Comparison of ENCODE assay signal across 18 cellular contexts in genomic region chr3:170421758-170422157, GRCh38. TPM values are rescaled to one million over a fixed set of nuclear protein-coding genes. Genes with fewer than 3 reads are reported as not detected.
DNase-seq lines count a peak whose midpoint lies in the region; ATAC-seq, FAIRE-seq and TF ChIP-seq lines count a peak whose summit lies in the region.
"Had no signal": no experiment of that assay in that cellular context is flagged by ENCODE, and none has a peak within 500 bp of the region (broad histone marks: within the 10 kb centered on the region; RNA-seq: fewer than 3 reads in every experiment).

No MANE protein-coding gene starts in this region.

- H3K27ac ChIP-seq in left ventricle myocardium inferior (replicated peaks) (peak overlapping the region; percentile 70), endothelial cell of umbilical vein (ENCODE audit: insufficient read depth, low read depth, low read length) (peak overlapping the region; percentile 46), muscle layer of duodenum (ENCODE audit: low read length) (peak overlapping the region; percentile 60), upper lobe of left lung (peak overlapping the region in 3 of 4 donors; percentile 78 to 87 (median 83))
- H3K27ac ChIP-seq: A549 had no signal

- no peak for FAIRE-seq in endothelial cell of umbilical vein (lab: Jason Lieb, UNC)
- FAIRE-seq: A549, islet of Langerhans, urothelium cell line had no signal

- no peak for TF ChIP-seq POLR2A in endothelial cell of umbilical vein (IDR thresholded peaks at IDR 0.05; ENCODE audit: low read depth, low read length)
- no peak for TF ChIP-seq POLR2A in upper lobe of left lung (IDR thresholded peaks at IDR 0.05)

- H3K9ac ChIP-seq in endothelial cell of umbilical vein (replicated peaks; ENCODE audit: extremely low read depth, insufficient read depth, low read length): peak overlapping the region; percentile 89

- H3K9me1 ChIP-seq in endothelial cell of umbilical vein (replicated peaks; ENCODE audit: control insufficient read depth, extremely low read depth, insufficient read depth, low read length): no peaks in the 10 kb centered on the region

- intact Hi-C loops in left ventricle myocardium inferior (cut with micrococcal nuclease) (no loop called here), cardiac septum (cut with DNase I) (no loop called here), endothelial cell of umbilical vein (cut with micrococcal nuclease) (loop anchor here (1.0 kb wide), 2 partner anchors 107 to 330 kb away; no protein-coding TSS in a partner anchor)

- no peak for DNase-seq in left ventricle myocardium inferior
- DNase-seq in cardiac septum (ENCODE audit: low spot score): no peak
- DNase-seq in endothelial cell of umbilical vein (ENCODE audit: low read depth, low spot score): no peak
- DNase-seq in upper lobe of left lung: no peak
- no peak for DNase-seq in dedifferentiated amniotic fluid mesenchymal stem cell (ENCODE audit: extremely low spot score)
- no peak for DNase-seq in NCI-H146 (lab: John Stamatoyannopoulos, UW)
- no peak for DNase-seq in hepatic stellate cell (ENCODE audit: low spot score)
- DNase-seq: activated B cell treated with CpG ODN at 0.5 μM for 24 hours; activated effector memory CD4-positive, alpha-beta T cell treated with anti-CD3 and anti-CD28 coated beads, Interleukin-2, amount 50 U/mL, for 16 hours; CD4-positive, alpha-beta memory T cell; MM.1S; NCI-H1930 had no signal

- BruUV-seq in endothelial cell of umbilical vein (replicated peaks; lab: Mats Ljungman, UMichigan): no TSS peak

- POLR2A ChIA-PET in endothelial cell of umbilical vein (lab: Charles Lee): interaction anchor here (0.6 kb wide), 1 partner anchor 870 kb away, joined by 3 read pairs; no protein-coding TSS in a partner anchor

- ATAC-seq in upper lobe of left lung (ENCODE audit: low FRiP score in 2 of 2): no peak
- ATAC-seq: A549, Right ventricle myocardium inferior had no signal

- WGBS in upper lobe of left lung, 2 donors: 60 to 85% methylated on average over 2 of the region's 2 CpGs

- no peaks in the 10 kb centered on the region for H3K9me3 ChIP-seq in left ventricle myocardium inferior (replicated peaks)
- H3K9me3 ChIP-seq in endothelial cell of umbilical vein (replicated peaks; ENCODE audit: control insufficient read depth, insufficient read depth, low read length): no peaks in the 10 kb centered on the region
- H3K9me3 ChIP-seq in muscle layer of duodenum (ENCODE audit: control insufficient read depth in 1 of 2, low read length in 2 of 2): no peaks in the 10 kb centered on the region
- H3K9me3 ChIP-seq in upper lobe of left lung: no peaks in the 10 kb centered on the region
- H3K9me3 ChIP-seq: A549 had no signal

- no peak for TF ChIP-seq EP300 in upper lobe of left lung (IDR thresholded peaks at IDR 0.05)

- H3K27me3 ChIP-seq in left ventricle myocardium inferior (ENCODE audit: low read depth) (peaks cover 34% of the 10 kb centered on the region), endothelial cell of umbilical vein (ENCODE audit: control insufficient read depth in 2 of 2, insufficient read depth in 2 of 2, low read length in 2 of 2) (no peaks in the 10 kb centered on the region), muscle layer of duodenum (ENCODE audit: low read depth, low read length) (peaks cover 9% of the 10 kb centered on the region), upper lobe of left lung (peaks cover 0 to 20% (median 14%) of the 10 kb centered on the region in 4 donors)

- H4K20me1 ChIP-seq in endothelial cell of umbilical vein (replicated peaks; ENCODE audit: control insufficient read depth, extremely low read depth, insufficient read depth, low read length): no peaks in the 10 kb centered on the region

- H3K4me3 ChIP-seq in left ventricle myocardium inferior (peak overlapping the region; percentile 70), endothelial cell of umbilical vein (replicated peaks in 1 of 3; ENCODE audit: insufficient read depth in 1 of 3, low read depth in 1 of 3, low read length in 3 of 3) (peak overlapping the region in 2 of 3 experiments; percentile 65 to 86), muscle layer of duodenum (ENCODE audit: low read depth in 1 of 2, low read length in 2 of 2) (peak overlapping the region in 1 of 2 donors; percentile 7), upper lobe of left lung (peak overlapping the region in 2 of 4 donors; percentile 31 to 54)
- H3K4me3 ChIP-seq: A549, skin epidermis had no signal

- CTCF ChIA-PET in endothelial cell of umbilical vein (lab: Charles Lee): interaction anchor here (1.0 to 1.7 kb wide), 3 partner anchors 132 to 390 kb away, joined by 3 to 17 read pairs (median 6); no protein-coding TSS in a partner anchor

- peak overlapping the region; percentile 72 for H3K4me2 ChIP-seq in endothelial cell of umbilical vein (ENCODE audit: insufficient read depth, low read length)
- H3K4me2 ChIP-seq: A549 had no signal

- dilution Hi-C loops in endothelial cell of umbilical vein (cut with MboI; ENCODE audit: extremely low pct_ligation_motif_present, low sequenced_read_pairs): no loop called here

- H3K79me2 ChIP-seq in endothelial cell of umbilical vein (ENCODE audit: control insufficient read depth, insufficient read depth, low read length): peaks cover 85% of the 10 kb centered on the region

- peaks cover 37% of the 10 kb centered on the region for H3K4me1 ChIP-seq in left ventricle myocardium inferior
- H3K4me1 ChIP-seq in endothelial cell of umbilical vein (ENCODE audit: control insufficient read depth, extremely low read depth, insufficient read depth, low read length): peaks cover 55% of the 10 kb centered on the region
- H3K4me1 ChIP-seq in muscle layer of duodenum (ENCODE audit: control insufficient read depth in 1 of 2, insufficient read depth in 2 of 2, low read length in 2 of 2): peaks cover 0 to 20% of the 10 kb centered on the region in 2 donors
- peaks cover 19 to 24% (median 20%) of the 10 kb centered on the region in 4 donors for H3K4me1 ChIP-seq in upper lobe of left lung
- H3K4me1 ChIP-seq: A549 had no signal

- TF ChIP-seq CTCF in left ventricle myocardium inferior (IDR thresholded peaks at IDR 0.05; ENCODE audit: borderline replicate concordance) (no peak), endothelial cell of umbilical vein (IDR thresholded peaks at IDR 0.05; ENCODE audit: extremely low read depth in 1 of 2, insufficient read depth in 1 of 2, low read depth in 1 of 2, low read length in 2 of 2) (no peak), upper lobe of left lung (IDR thresholded peaks at IDR 0.05) (no peak)

- no peak overlapping the region for H2AFZ ChIP-seq in endothelial cell of umbilical vein (ENCODE audit: low read depth, low read length)

- H3K36me3 ChIP-seq in left ventricle myocardium inferior (no peaks in the 10 kb centered on the region), endothelial cell of umbilical vein (ENCODE audit: control insufficient read depth in 2 of 2, extremely low read depth in 1 of 2, insufficient read depth in 2 of 2, low read length in 2 of 2) (peaks cover 3 to 6% of the 10 kb centered on the region in 2 experiments), muscle layer of duodenum (ENCODE audit: control insufficient read depth in 1 of 2, insufficient read depth in 2 of 2, low read length in 2 of 2) (no peaks in the 10 kb centered on the region), upper lobe of left lung (no peaks in the 10 kb centered on the region)

TF ChIP-seq in endothelial cell of umbilical vein, 7 proteins besides CTCF, POLR2A, EP300 and RAD21:
- no peak for TF ChIP-seq FOS (IDR thresholded peaks at IDR 0.05; ENCODE audit: borderline replicate concordance, insufficient read depth, low read length)
- no peak for TF ChIP-seq JUN (IDR thresholded peaks at IDR 0.05; ENCODE audit: borderline replicate concordance, insufficient read depth, insufficient read length, low read depth)

RNA-seq across cellular contexts. Expression of gene CLDN11, which starts 3.1 kb away (rescaled TPM):
- total RNA-seq in left ventricle myocardium inferior: 4.3 TPM
- total RNA-seq in cardiac septum: 2.9 TPM
- 344 and 395 TPM in 2 replicates for total RNA-seq in endothelial cell of umbilical vein
- polyA plus RNA-seq in endothelial cell of umbilical vein: 147 and 178 TPM in 2 replicates
- polyA plus RNA-seq in endothelial cell of umbilical vein (2011; cell fraction: cytosol; rRNA removed): 142 and 185 TPM in 2 replicates
- polyA plus RNA-seq in endothelial cell of umbilical vein (2011; cell fraction: nucleus; rRNA removed): 63.2 and 65.1 TPM in 2 replicates
- 84.8 and 369 TPM in 2 replicates for polyA plus RNA-seq in endothelial cell of umbilical vein (2012)
- 90.8 and 139 TPM in 2 replicates for polyA minus RNA-seq in endothelial cell of umbilical vein
- not detected for polyA minus RNA-seq in endothelial cell of umbilical vein (2011; cell fraction: cytosol; rRNA and poly(A)+ RNA removed)
- polyA minus RNA-seq in endothelial cell of umbilical vein (2011; cell fraction: nucleus; rRNA and poly(A)+ RNA removed): 35.4 and 38.8 TPM in 2 replicates
- 10 to 100 TPM in 1 of 6 donors, 1 to 10 TPM in 5; 2.1 to 17.1 (median 6.0) TPM for total RNA-seq in upper lobe of left lung
- polyA plus RNA-seq: CD4-positive, alpha-beta memory T cell had no signal

Comparison
In these comparisons a context has a peak if more than half of its experiments do, and no peak if none do; other contexts are left out.
1. RNA of gene CLDN11, which starts 3.1 kb away (total RNA-seq): 344 to 395 TPM in endothelial cell of umbilical vein; 2.1 to 17.1 TPM in upper lobe of left lung, 4.3 TPM in left ventricle myocardium inferior (single experiment) and 2.9 TPM in cardiac septum (single experiment); every median in the first group is over 10 times any median in the second.
2. Peak in every context shown above with its lines, with median percentiles within 50 percentile points of each other: H3K27ac ChIP-seq.